ENCODE assay signal across 8 cellular contexts in genomic region chr6:111603648-111604047, GRCh38. TPM values are rescaled to one million over a fixed set of nuclear protein-coding genes. Genes with fewer than 3 reads are reported as not detected.
DNase-seq lines count a peak whose midpoint lies in the region; ATAC-seq and TF ChIP-seq lines count a peak whose summit lies in the region.

No MANE protein-coding gene starts in this region.

- peaks cover 61% of the 10 kb centered on the region for H3K36me3 Mint-ChIP-seq in activated T-helper 17 cell treated with anti-CD3 and anti-CD28 coated beads, Interleukin-2, amount 50 U/mL, for 72 hours (ENCODE audit: low read depth)

- H3K4me1 ChIP-seq in spleen: peaks cover 20 to 73% (median 48%) of the 10 kb centered on the region in 6 donors

- peak overlapping the region; percentile 91 for H3K27ac Mint-ChIP-seq in activated T-helper 17 cell treated with anti-CD3 and anti-CD28 coated beads, Interleukin-2, amount 50 U/mL, for 72 hours

- H3K27me3 ChIP-seq in spleen (replicated peaks in 1 of 7): no peaks in the 10 kb centered on the region

- peak overlapping the region; percentile 67 for H3K4me3 ChIP-seq in fibroblast of villous mesenchyme (ENCODE audit: low read depth, low read length)
- H3K4me3 ChIP-seq in spleen: peak overlapping the region in 1 of 8 donors; percentile 72

- WGBS in spleen, 5 donors: 62 to 81% (median 75%) methylated on average over 3 of the region's 3 CpGs

- ATAC-seq in activated T-helper 17 cell treated with anti-CD3 and anti-CD28 coated beads, Interleukin-2, amount 50 U/mL, for 72 hours (replicated peaks): no peak
- ATAC-seq in HG02840 (IDR thresholded peaks at IDR 0.05; ENCODE audit: low FRiP score, unreplicated experiment): no peak

- no peaks in the 10 kb centered on the region for H3K9me3 ChIP-seq in spleen

- peak overlapping the region in 7 of 8 donors; percentile 84 to 90 (median 89) for H3K27ac ChIP-seq in spleen

- intact Hi-C loops in spleen (cut with DNase I; ENCODE audit: low total_unique reads) (loop anchor here (5.0 kb wide), 1 partner anchor 116 kb away; no protein-coding TSS in a partner anchor), posterior vena cava (cut with DNase I) (loop anchor here in 1 of 2 donors (2.0 to 10.0 kb wide), 3 partner anchors 36 to 121 kb away; partner anchors contain the start of gene REV3L)

- H3K9me3 Mint-ChIP-seq in activated T-helper 17 cell treated with anti-CD3 and anti-CD28 coated beads, Interleukin-2, amount 50 U/mL, for 72 hours: no peaks in the 10 kb centered on the region

- peak overlapping the region; percentile 88 for H3K4me3 Mint-ChIP-seq in activated T-helper 17 cell treated with anti-CD3 and anti-CD28 coated beads, Interleukin-2, amount 50 U/mL, for 72 hours

- H3K27me3 Mint-ChIP-seq in activated T-helper 17 cell treated with anti-CD3 and anti-CD28 coated beads, Interleukin-2, amount 50 U/mL, for 72 hours: no peaks in the 10 kb centered on the region

- TF ChIP-seq CTCF in fibroblast of villous mesenchyme (IDR thresholded peaks at IDR 0.05; ENCODE audit: insufficient read depth, low read depth, low read length): no peak
- TF ChIP-seq CTCF in spleen (IDR thresholded peaks at IDR 0.05 in 8 of 11, conservative IDR thresholded peaks at IDR 0.05 in 3 of 11): no peak

- no peak for TF ChIP-seq POLR2A in spleen (IDR thresholded peaks at IDR 0.05)

- H3K4me1 Mint-ChIP-seq in activated T-helper 17 cell treated with anti-CD3 and anti-CD28 coated beads, Interleukin-2, amount 50 U/mL, for 72 hours: peaks cover 39% of the 10 kb centered on the region

- DNase-seq in HT1080 (ENCODE audit: low read depth) (peak; percentile 27), fibroblast of villous mesenchyme (ENCODE audit: low read depth) (no peak), spleen (no peak), AG08395 (ENCODE audit: low spot score) (no peak), NCI-H2196 treated with DMSO at 0.1 percent for 48 hours (lab: John Stamatoyannopoulos, UW; ENCODE audit: unreplicated experiment) (no peak), posterior vena cava (ENCODE audit: low spot score) (no peak)

- H3K36me3 ChIP-seq in spleen: no peaks in the 10 kb centered on the region

RNA-seq across cellular contexts. Expression of gene TRAF3IP2, which starts 2.0 kb away (rescaled TPM):
- total RNA-seq in HT1080 (2014; rRNA removed; shearing (Covaris generic)): 18.3 and 34.9 TPM in 2 replicates
- polyA plus RNA-seq in HT1080 (2015; cell fraction: cytosol; rRNA removed): 26.1 and 32.1 TPM in 2 replicates
- 21.1 and 25.0 TPM in 2 replicates for polyA plus RNA-seq in HT1080 (2015; cell fraction: nucleus; rRNA removed)
- 10 to 100 TPM; 36.5 to 63.6 TPM for total RNA-seq in activated T-helper 17 cell treated with anti-CD3 and anti-CD28 coated beads, Interleukin-2, amount 50 U/mL, for 72 hours
- 20.6 and 21.2 TPM in 2 replicates for total RNA-seq in fibroblast of villous mesenchyme
- 10 to 100 TPM in 6 of 7 donors, 1 to 10 TPM in 1; 9.4 to 26.0 (median 15.2) TPM for total RNA-seq in spleen
- 10 to 100 TPM; 18.5 to 30.1 (median 25.6) TPM for polyA plus RNA-seq in spleen
- 10 to 100 TPM; 21.1 to 44.9 TPM for total RNA-seq in posterior vena cava
